In the genomic region with DNA sequence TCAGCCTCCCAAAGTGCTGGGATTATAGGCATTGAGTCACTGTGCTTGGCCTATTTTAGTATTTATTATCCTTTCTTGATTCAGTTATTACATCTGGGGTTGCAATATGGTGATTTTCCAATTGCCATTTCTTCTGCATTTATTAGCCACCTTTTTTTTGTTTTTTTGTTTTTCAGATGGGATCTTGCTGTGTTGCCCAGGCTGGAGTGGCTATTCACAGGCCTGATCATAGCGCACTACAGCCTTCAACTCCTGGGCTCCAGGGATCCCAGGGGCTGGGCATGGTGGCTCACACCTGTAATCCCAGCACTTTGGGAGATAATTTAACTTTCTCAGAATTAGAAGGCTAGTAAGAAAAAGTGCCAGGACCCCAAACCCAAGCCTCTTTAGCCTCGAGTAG, we compare ENCODE assay signal across 39 cellular contexts.
"Had no signal": no experiment of that assay in that cellular context is flagged by ENCODE, and none has a peak within 500 bp of the region (broad histone marks: within the 10 kb centered on the region; RNA-seq: fewer than 3 reads in every experiment).

No MANE protein-coding gene starts in this region.

- DNase-seq: activated CD4-positive, alpha-beta memory T cell treated with anti-CD3 and anti-CD28 coated beads, Interleukin-2, amount 10 ng/mL, durations not matched to agents 7 days and 5 days; activated CD4-positive, alpha-beta T cell treated with anti-CD3 and anti-CD28 coated beads for 1 hour; activated CD4-positive, alpha-beta T cell treated with anti-CD3 and anti-CD28 coated beads for 36 hours; activated CD4-positive, alpha-beta T cell treated with anti-CD3 and anti-CD28 coated beads for 48 hours; activated CD4-positive, alpha-beta T cell treated with anti-CD3 and anti-CD28 coated beads, Interleukin-2, amount 10 ng/mL, durations not matched to agents 7 days and 5 days; activated CD4-positive, alpha-beta T cell treated with anti-CD3 and anti-CD28 coated beads, Interleukin-2, amount 50 U/mL, for 48 hours; activated CD4-positive, CD25-positive, alpha-beta regulatory T cell; activated CD8-positive, alpha-beta memory T cell treated with anti-CD3 and anti-CD28 coated beads for 24 hours; activated CD8-positive, alpha-beta memory T cell treated with anti-CD3 and anti-CD28 coated beads, Interleukin-2, amount 10 ng/mL, durations not matched to agents 7 days and 5 days; activated CD8-positive, alpha-beta memory T cell treated with anti-CD3 and anti-CD28 coated beads, Interleukin-2, amount 50 U/mL, for 48 hours; activated CD8-positive, alpha-beta T cell treated with anti-CD3 and anti-CD28 coated beads, Interleukin-2, amount 10 ng/mL, durations not matched to agents 7 days and 5 days; activated effector memory CD4-positive, alpha-beta T cell treated with Interleukin-2 at 50 U/mL for 16 hours; activated gamma-delta T cell; activated naive CD4-positive, alpha-beta T cell treated with anti-CD3 and anti-CD28 coated beads, Interleukin-2, amount 10 ng/mL, durations not matched to agents 7 days and 5 days; activated naive CD4-positive, alpha-beta T cell treated with Interleukin-2 at 50 U/mL for 16 hours; activated naive CD8-positive, alpha-beta T cell treated with anti-CD3 and anti-CD28 coated beads, Interleukin-2, amount 10 ng/mL, durations not matched to agents 7 days and 5 days; activated naive CD8-positive, alpha-beta T cell treated with anti-CD3 and anti-CD28 coated beads, Interleukin-2, amount 50 U/mL, for 24 hours; activated T-cell treated with anti-CD3 and anti-CD28 coated beads, Interleukin-2, amount 50 U/mL, for 24 hours; activated T-cell treated with anti-CD3 and anti-CD28 coated beads, Interleukin-2, amount 50 U/mL, for 48 hours; amygdala; anterior cingulate cortex; caudate nucleus; cerebellar nuclear complex; T-helper 2 cell; T-helper 9 cell had no signal

- H3K27me3 Mint-ChIP-seq: activated CD4-positive, alpha-beta memory T cell treated with anti-CD3 and anti-CD28 coated beads, Interleukin-2, amount 10 ng/mL, durations not matched to agents 7 days and 5 days; activated CD4-positive, alpha-beta T cell treated with anti-CD3 and anti-CD28 coated beads for 36 hours; activated CD4-positive, alpha-beta T cell treated with anti-CD3 and anti-CD28 coated beads, Interleukin-2, amount 10 ng/mL, durations not matched to agents 7 days and 5 days; activated CD8-positive, alpha-beta memory T cell treated with anti-CD3 and anti-CD28 coated beads, Interleukin-2, amount 10 ng/mL, durations not matched to agents 7 days and 5 days; activated naive CD4-positive, alpha-beta T cell treated with anti-CD3 and anti-CD28 coated beads, Interleukin-2, amount 10 ng/mL, durations not matched to agents 7 days and 5 days; activated naive CD4-positive, alpha-beta T cell treated with anti-CD3 and anti-CD28 coated beads, Interleukin-2, amount 50 U/mL, for 24 hours; activated naive CD8-positive, alpha-beta T cell; activated naive CD8-positive, alpha-beta T cell treated with anti-CD3 and anti-CD28 coated beads, Interleukin-2, amount 10 ng/mL, durations not matched to agents 7 days and 5 days; activated naive CD8-positive, alpha-beta T cell treated with anti-CD3 and anti-CD28 coated beads, Interleukin-2, amount 50 U/mL, for 24 hours; activated T-cell treated with anti-CD3 and anti-CD28 coated beads, Interleukin-2, amount 50 U/mL, for 24 hours; central memory CD8-positive, alpha-beta T cell had no signal

- H3K4me3 ChIP-seq: ascending aorta, cardiac muscle cell had no signal

- H3K36me3 Mint-ChIP-seq: activated naive CD4-positive, alpha-beta T cell treated with anti-CD3 and anti-CD28 coated beads, Interleukin-2, amount 10 ng/mL, durations not matched to agents 7 days and 5 days had no signal

- ATAC-seq: activated CD4-positive, alpha-beta T cell treated with anti-CD3 and anti-CD28 coated beads for 36 hours; activated CD4-positive, CD25-positive, alpha-beta regulatory T cell treated with anti-CD3 and anti-CD28 coated beads, Interleukin-2, amount 50 U/mL, for 24 hours; activated CD8-positive, alpha-beta memory T cell treated with anti-CD3 and anti-CD28 coated beads, Interleukin-2, amount 10 ng/mL, durations not matched to agents 7 days and 5 days; activated CD8-positive, alpha-beta T cell treated with anti-CD3 and anti-CD28 coated beads, Interleukin-2, amount 10 ng/mL, durations not matched to agents 7 days and 5 days; activated naive CD8-positive, alpha-beta T cell treated with anti-CD3 and anti-CD28 coated beads, Interleukin-2, amount 50 U/mL, for 24 hours had no signal

- H3K27ac ChIP-seq: ascending aorta, cardiac muscle cell, VCaP had no signal

- H3K9me3 ChIP-seq: ascending aorta had no signal

- H3K4me1 ChIP-seq: ascending aorta had no signal

- H3K9me3 Mint-ChIP-seq: activated CD4-positive, alpha-beta memory T cell treated with anti-CD3 and anti-CD28 coated beads, Interleukin-2, amount 10 ng/mL, durations not matched to agents 7 days and 5 days; activated CD4-positive, alpha-beta T cell treated with anti-CD3 and anti-CD28 coated beads, Interleukin-2, amount 10 ng/mL, durations not matched to agents 7 days and 5 days; activated naive CD4-positive, alpha-beta T cell treated with anti-CD3 and anti-CD28 coated beads, Interleukin-2, amount 10 ng/mL, durations not matched to agents 7 days and 5 days; activated naive CD4-positive, alpha-beta T cell treated with anti-CD3 and anti-CD28 coated beads, Interleukin-2, amount 50 U/mL, for 24 hours; activated naive CD8-positive, alpha-beta T cell treated with anti-CD3 and anti-CD28 coated beads, Interleukin-2, amount 10 ng/mL, durations not matched to agents 7 days and 5 days; activated naive CD8-positive, alpha-beta T cell treated with anti-CD3 and anti-CD28 coated beads, Interleukin-2, amount 50 U/mL, for 24 hours; activated T-cell treated with anti-CD3 and anti-CD28 coated beads, Interleukin-2, amount 50 U/mL, for 24 hours; activated T-helper 2 cell treated with anti-CD3 and anti-CD28 coated beads, Interferon-gamma antibody, Interleukin-2, Interleukin-4, amounts not matched to agents 10 μg/mL and 5 μg/mL and 100 μg/mL, durations not matched to agents 14 hours and 24 hours and 36 hours; brain; central memory CD8-positive, alpha-beta T cell; T-helper 1 cell treated with Interleukin-12 subunit alpha and Interleukin-12 subunit beta and Interleukin-4 antibody, amounts not matched to agents 30 μg/mL and 1 μg/mL, for 36 hours; T-helper 2 cell treated with Interferon-gamma antibody and Interleukin-4, amounts not matched to agents 5 μg/mL and 100 μg/mL, for 36 hours had no signal

- H3K4me3 Mint-ChIP-seq: activated CD4-positive, alpha-beta memory T cell treated with anti-CD3 and anti-CD28 coated beads, Interleukin-2, amount 10 ng/mL, durations not matched to agents 7 days and 5 days; activated CD4-positive, alpha-beta T cell treated with anti-CD3 and anti-CD28 coated beads for 36 hours; activated CD4-positive, alpha-beta T cell treated with anti-CD3 and anti-CD28 coated beads, Interleukin-2, amount 10 ng/mL, durations not matched to agents 7 days and 5 days; activated CD8-positive, alpha-beta memory T cell treated with anti-CD3 and anti-CD28 coated beads, Interleukin-2, amount 10 ng/mL, durations not matched to agents 7 days and 5 days; activated CD8-positive, alpha-beta T cell treated with anti-CD3 and anti-CD28 coated beads, Interleukin-2, amount 10 ng/mL, durations not matched to agents 7 days and 5 days; activated naive CD4-positive, alpha-beta T cell treated with anti-CD3 and anti-CD28 coated beads, Interleukin-2, amount 10 ng/mL, durations not matched to agents 7 days and 5 days; activated naive CD4-positive, alpha-beta T cell treated with anti-CD3 and anti-CD28 coated beads, Interleukin-2, amount 50 U/mL, for 24 hours; activated naive CD8-positive, alpha-beta T cell; activated naive CD8-positive, alpha-beta T cell treated with anti-CD3 and anti-CD28 coated beads, Interleukin-2, amount 10 ng/mL, durations not matched to agents 7 days and 5 days; activated naive CD8-positive, alpha-beta T cell treated with anti-CD3 and anti-CD28 coated beads, Interleukin-2, amount 50 U/mL, for 24 hours; activated T-cell treated with anti-CD3 and anti-CD28 coated beads, Interleukin-2, amount 50 U/mL, for 24 hours; brain; central memory CD8-positive, alpha-beta T cell; T-helper 1 cell treated with Interleukin-12 subunit alpha and Interleukin-12 subunit beta and Interleukin-4 antibody, amounts not matched to agents 30 μg/mL and 1 μg/mL, for 36 hours; T-helper 2 cell treated with Interferon-gamma antibody and Interleukin-4, amounts not matched to agents 5 μg/mL and 100 μg/mL, for 36 hours had no signal

- H3K27ac Mint-ChIP-seq: activated CD4-positive, alpha-beta memory T cell treated with anti-CD3 and anti-CD28 coated beads, Interleukin-2, amount 10 ng/mL, durations not matched to agents 7 days and 5 days; activated CD4-positive, alpha-beta T cell treated with anti-CD3 and anti-CD28 coated beads for 36 hours; activated CD4-positive, alpha-beta T cell treated with anti-CD3 and anti-CD28 coated beads, Interleukin-2, amount 10 ng/mL, durations not matched to agents 7 days and 5 days; activated CD8-positive, alpha-beta memory T cell treated with anti-CD3 and anti-CD28 coated beads, Interleukin-2, amount 10 ng/mL, durations not matched to agents 7 days and 5 days; activated CD8-positive, alpha-beta T cell treated with anti-CD3 and anti-CD28 coated beads, Interleukin-2, amount 10 ng/mL, durations not matched to agents 7 days and 5 days; activated naive CD4-positive, alpha-beta T cell treated with anti-CD3 and anti-CD28 coated beads, Interleukin-2, amount 10 ng/mL, durations not matched to agents 7 days and 5 days; activated naive CD4-positive, alpha-beta T cell treated with anti-CD3 and anti-CD28 coated beads, Interleukin-2, amount 50 U/mL, for 24 hours; activated naive CD8-positive, alpha-beta T cell; activated naive CD8-positive, alpha-beta T cell treated with anti-CD3 and anti-CD28 coated beads, Interleukin-2, amount 10 ng/mL, durations not matched to agents 7 days and 5 days; activated naive CD8-positive, alpha-beta T cell treated with anti-CD3 and anti-CD28 coated beads, Interleukin-2, amount 50 U/mL, for 24 hours; activated T-cell treated with anti-CD3 and anti-CD28 coated beads, Interleukin-2, amount 50 U/mL, for 24 hours; activated T-helper 2 cell treated with anti-CD3 and anti-CD28 coated beads, Interferon-gamma antibody, Interleukin-2, Interleukin-4, amounts not matched to agents 10 μg/mL and 5 μg/mL and 100 μg/mL, durations not matched to agents 14 hours and 24 hours and 36 hours; brain; T-helper 1 cell treated with Interleukin-12 subunit alpha and Interleukin-12 subunit beta and Interleukin-4 antibody, amounts not matched to agents 30 μg/mL and 1 μg/mL, for 36 hours; T-helper 2 cell treated with Interferon-gamma antibody and Interleukin-4, amounts not matched to agents 5 μg/mL and 100 μg/mL, for 36 hours had no signal

- FAIRE-seq: bronchial epithelial cell, colon, TTC549 had no signal

- H3K27me3 ChIP-seq: ascending aorta, cardiac muscle cell had no signal

- H3K4me1 Mint-ChIP-seq: activated CD4-positive, alpha-beta T cell treated with anti-CD3 and anti-CD28 coated beads for 36 hours; activated CD4-positive, alpha-beta T cell treated with anti-CD3 and anti-CD28 coated beads, Interleukin-2, amount 10 ng/mL, durations not matched to agents 7 days and 5 days; activated naive CD4-positive, alpha-beta T cell treated with anti-CD3 and anti-CD28 coated beads, Interleukin-2, amount 10 ng/mL, durations not matched to agents 7 days and 5 days; activated naive CD4-positive, alpha-beta T cell treated with anti-CD3 and anti-CD28 coated beads, Interleukin-2, amount 50 U/mL, for 24 hours; activated naive CD8-positive, alpha-beta T cell treated with anti-CD3 and anti-CD28 coated beads, Interleukin-2, amount 50 U/mL, for 24 hours; brain; central memory CD8-positive, alpha-beta T cell had no signal
